10 cellular contexts compared by ENCODE assay signal in genomic region chr19:6271251-6271650, GRCh38. TPM values are rescaled to one million over a fixed set of nuclear protein-coding genes. Genes with fewer than 3 reads are reported as not detected.
DNase-seq lines count a peak whose midpoint lies in the region; FAIRE-seq and TF ChIP-seq lines count a peak whose summit lies in the region.
"Had no signal": no experiment of that assay in that cellular context is flagged by ENCODE, and none has a peak within 500 bp of the region (broad histone marks: within the 10 kb centered on the region; RNA-seq: fewer than 3 reads in every experiment).

No MANE protein-coding gene starts in this region.

- H2BK120ac ChIP-seq in H1 (replicated peaks; ENCODE audit: low read depth, low read length), result no peak overlapping the region

- no peaks in the 10 kb centered on the region for H3F3A ChIP-seq in Loucy (ENCODE audit: low read depth)

- WGBS in H1 (ENCODE audit: extremely low coverage in 1 of 2, insufficient coverage in 1 of 2, insufficient read length in 1 of 2, insufficient replicate concordance in 2 of 2, low coverage in 1 of 2, low lambda C conversion rate in 2 of 2, missing lambda C conversion rate in 1 of 2), 2 experiments, result 84% methylated on average over 9 of the region's 9 CpGs; no CpG with 5 or more reads in 1 of the 2 experiments

- H2BK15ac ChIP-seq in H1 (ENCODE audit: low read length), result no peak overlapping the region

- H3K79me2 ChIP-seq in Loucy (ENCODE audit: insufficient read depth, low read length) (peaks cover 94% of the 10 kb centered on the region), H1 (ENCODE audit: control insufficient read depth in 1 of 2, insufficient read depth in 2 of 2, low read length in 2 of 2) (peaks cover 4 to 89% of the 10 kb centered on the region in 2 experiments; a peak in 3 of 4 replicates)

- no peak overlapping the region for H3K18ac ChIP-seq in H1 (ENCODE audit: extremely low read depth, low read length)

- H3K23ac ChIP-seq in H1 (ENCODE audit: insufficient read length), result no peak overlapping the region

- H3K9me3 ChIP-seq in Loucy (ENCODE audit: insufficient read depth, low read depth, low read length) (no peaks in the 10 kb centered on the region), H1 (ENCODE audit: insufficient read depth in 2 of 2, low read depth in 1 of 2, low read length in 1 of 2) (no peaks in the 10 kb centered on the region), mucosa of stomach (ENCODE audit: control insufficient read depth, low read length) (no peaks in the 10 kb centered on the region)
- H3K9me3 ChIP-seq: Caco-2 had no signal

- peak; percentile 21 to 49; a peak in 3 of 4 replicates for TF ChIP-seq RAD21 in H1 (IDR thresholded peaks at IDR 0.05 in 1 of 2, conservative IDR thresholded peaks at IDR 0.05 in 1 of 2; ENCODE audit: low read depth in 2 of 2, low read length in 2 of 2)

- no peak overlapping the region for H3K9ac ChIP-seq in Loucy (ENCODE audit: low read depth, low read length, poor library complexity, severe bottlenecking)
- no peak overlapping the region; a peak in 1 of 7 replicates for H3K9ac ChIP-seq in H1 (replicated peaks in 1 of 4; ENCODE audit: extremely low read depth in 1 of 4, low read depth in 3 of 4, low read length in 3 of 4)
- H3K9ac ChIP-seq in mucosa of stomach (ENCODE audit: low read length), result peak overlapping the region; percentile 33

- H2BK20ac ChIP-seq in H1 (ENCODE audit: low read length), result no peak overlapping the region

- no peak for TF ChIP-seq POLR2A in H1 (IDR thresholded peaks at IDR 0.05; ENCODE audit: control extremely low read depth in 1 of 2, low read depth in 2 of 2, low read length in 2 of 2)

- H3K79me1 ChIP-seq in H1 (ENCODE audit: low read depth, low read length), result peaks cover 27% of the 10 kb centered on the region

- H3K4me3 ChIP-seq in AG04449 (ENCODE audit: low read depth, low read length), result no peak overlapping the region
- no peak overlapping the region for H3K4me3 ChIP-seq in Loucy (ENCODE audit: low read length, poor library complexity, severe bottlenecking)
- H3K4me3 ChIP-seq in H1 (ENCODE audit: extremely low read depth in 1 of 4, insufficient read depth in 2 of 4, low read depth in 3 of 4, low read length in 4 of 4), result no peak overlapping the region
- H3K4me3 ChIP-seq in mucosa of stomach (ENCODE audit: low read length), result no peak overlapping the region

- H2BK12ac ChIP-seq in H1 (ENCODE audit: low read depth, low read length), result no peak overlapping the region

- H2AK5ac ChIP-seq in H1 (ENCODE audit: low read depth, low read length), result no peak overlapping the region; the same call in 1 of the 2 replicates

- H3K36me3 ChIP-seq in Loucy (ENCODE audit: insufficient read depth, low read length), result peaks cover 39% of the 10 kb centered on the region; the same call in 1 of the 2 replicates
- peaks cover 0 to 26% (median 10%) of the 10 kb centered on the region in 4 experiments; a peak in 3 of 8 replicates for H3K36me3 ChIP-seq in H1 (ENCODE audit: control insufficient read depth in 2 of 4, insufficient read depth in 4 of 4, low read length in 3 of 4)
- H3K36me3 ChIP-seq in mucosa of stomach (ENCODE audit: control insufficient read depth, insufficient read depth, low read length), result no peaks in the 10 kb centered on the region

- H2BK5ac ChIP-seq in H1 (ENCODE audit: low read depth, low read length), result no peak overlapping the region

- TF ChIP-seq EP300 in H1 (IDR thresholded peaks at IDR 0.05; ENCODE audit: borderline replicate concordance in 1 of 2, low read depth in 2 of 2, low read length in 2 of 2), result no peak

- no peak overlapping the region for H3K4ac ChIP-seq in H1 (replicated peaks; ENCODE audit: insufficient read length, low read depth, low read length)

- no peaks in the 10 kb centered on the region for H3K23me2 ChIP-seq in H1 (ENCODE audit: low read depth, low read length)

- POLR2A ChIA-PET in AG04449 (lab: Yijun Ruan, JAX), result no interaction called here
- POLR2A ChIA-PET in H1 (lab: Charles Lee; ENCODE audit: partially characterized antibody), result interaction anchor here (0.9 to 1.8 kb wide), 8 partner anchors 10 to 192 kb away, joined by 3 to 8 read pairs (median 3); no protein-coding TSS in a partner anchor

- TF ChIP-seq CTCF in AG04449 (IDR thresholded peaks at IDR 0.05; ENCODE audit: insufficient read depth, low read length, missing control alignments), result peak; percentile 1
- TF ChIP-seq CTCF in Loucy (conservative IDR thresholded peaks at IDR 0.05; ENCODE audit: low read length), result peak; percentile 28; the same call in 1 of the 2 replicates
- TF ChIP-seq CTCF in H1 (IDR thresholded peaks at IDR 0.05; ENCODE audit: control extremely low read depth in 1 of 3, insufficient read depth in 1 of 3, low read depth in 1 of 3, low read length in 3 of 3), result peak; percentile 36 to 53 (median 52)

- CTCF ChIA-PET in AG04449 (lab: Yijun Ruan, JAX), result interaction anchor here (0.8 to 3.3 kb wide), 6 partner anchors 9 to 53 kb away, joined by 3 to 24 read pairs (median 4); no protein-coding TSS in a partner anchor
- CTCF ChIA-PET in H1 (lab: Charles Lee; ENCODE audit: partially characterized antibody), result interaction anchor here (0.6 to 3.8 kb wide), 21 partner anchors 10 to 224 kb away, joined by 3 to 41 read pairs (median 4); no protein-coding TSS in a partner anchor

- H3K4me2 ChIP-seq in Loucy (ENCODE audit: low read depth, low read length, poor library complexity, severe bottlenecking), result no peak overlapping the region
- peak overlapping the region in 1 of 2 experiments; percentile 11; a peak in 2 of 4 replicates for H3K4me2 ChIP-seq in H1 (ENCODE audit: insufficient read depth in 1 of 2, low read depth in 2 of 2, low read length in 2 of 2)

- H3K9me2 ChIP-seq in Loucy (replicated peaks; ENCODE audit: low read depth, low read length), result no peaks in the 10 kb centered on the region

- H2AFZ ChIP-seq in Loucy (ENCODE audit: low read length) (no peak overlapping the region), H1 (ENCODE audit: low read length) (no peak overlapping the region)

- FAIRE-seq in H1 (lab: Jason Lieb, UNC), result no peak

- no peak overlapping the region for H3K14ac ChIP-seq in H1 (ENCODE audit: insufficient read length)

- H4K8ac ChIP-seq in H1 (ENCODE audit: extremely low read depth, insufficient read depth, low read length), result no peak overlapping the region

- no peak overlapping the region for H4K5ac ChIP-seq in H1 (ENCODE audit: insufficient read length, low read depth, low read length)

- no peak overlapping the region for H3K56ac ChIP-seq in H1 (replicated peaks; ENCODE audit: insufficient read length, low read depth, low read length)

- DNase-seq in AG04449 (ENCODE audit: low read depth, low spot score) (no peak), H1 (ENCODE audit: low read depth in 1 of 2, low spot score in 2 of 2) (no peak), NCI-H146 treated with DMSO at 0.1 percent for 48 hours (lab: John Stamatoyannopoulos, UW; ENCODE audit: unreplicated experiment) (no peak), retina (no peak), mucosa of gallbladder (ENCODE audit: low spot score) (no peak), NAMALWA (ENCODE audit: low spot score) (no peak)
- DNase-seq: Caco-2, naive B cell had no signal

- peaks cover 14% of the 10 kb centered on the region for H3K4me1 ChIP-seq in Loucy (ENCODE audit: insufficient read depth, low read length, poor library complexity, severe bottlenecking)
- peaks cover 6 to 31% (median 19%) of the 10 kb centered on the region in 4 experiments for H3K4me1 ChIP-seq in H1 (replicated peaks in 1 of 4; ENCODE audit: control insufficient read depth in 3 of 4, insufficient read depth in 4 of 4, low read length in 3 of 4)
- peaks cover 79% of the 10 kb centered on the region for H3K4me1 ChIP-seq in mucosa of stomach (ENCODE audit: control insufficient read depth, insufficient read depth, low read length)
- H3K4me1 ChIP-seq: Caco-2 had no signal

- H3K27ac ChIP-seq in H1 (ENCODE audit: low read depth, low read length), result peak overlapping the region; percentile 49; the same call in 1 of the 2 replicates

- no peaks in the 10 kb centered on the region for H3K27me3 ChIP-seq in Loucy (ENCODE audit: insufficient read depth, low read length, poor library complexity, severe bottlenecking)
- no peaks in the 10 kb centered on the region; a peak in 1 of 7 replicates for H3K27me3 ChIP-seq in H1 (replicated peaks in 1 of 4; ENCODE audit: control insufficient read depth in 3 of 4, extremely low read depth in 1 of 4, insufficient read depth in 3 of 4, low read length in 3 of 4)
- H3K27me3 ChIP-seq in mucosa of stomach (ENCODE audit: control insufficient read depth, insufficient read depth, low read length), result no peaks in the 10 kb centered on the region

- H4K20me1 ChIP-seq in Loucy (ENCODE audit: insufficient read depth, low read length, poor library complexity, severe bottlenecking) (peaks cover 45% of the 10 kb centered on the region), H1 (replicated peaks in 1 of 2; ENCODE audit: control insufficient read depth in 1 of 2, insufficient read depth in 2 of 2, low read length in 2 of 2) (peaks cover 41 to 55% of the 10 kb centered on the region in 2 experiments)

- no peak overlapping the region for H4K91ac ChIP-seq in H1 (replicated peaks; ENCODE audit: insufficient read length, low read length)

TF ChIP-seq in H1, 55 proteins besides CTCF, POLR2A, EP300 and RAD21:
- no peak for TF ChIP-seq BRCA1 (IDR thresholded peaks at IDR 0.05; ENCODE audit: low read depth, low read length)
- no peak for TF ChIP-seq EGR1 (IDR thresholded peaks at IDR 0.05; ENCODE audit: borderline replicate concordance, low read depth, low read length)
- TF ChIP-seq SUZ12 (IDR thresholded peaks at IDR 0.05; ENCODE audit: low read length), result no peak

RNA-seq across cellular contexts. Expression of gene MLLT1, which starts 8.5 kb away (rescaled TPM):
- 42.4 and 45.1 TPM in 2 replicates for total RNA-seq in H1 (2021; fragmentation: NEBNext Ultra II Directional; extraction: Animal tissue kit (Norgen Biotek cat#: 25700))
- 18.8 and 27.7 TPM in 2 replicates for polyA plus RNA-seq in H1 (2011; rRNA removed)
- polyA plus RNA-seq in H1 (2011; cell fraction: cytosol; rRNA removed), result 19.7 TPM
- 74.8 TPM for polyA plus RNA-seq in H1 (2011; cell fraction: nucleus; rRNA removed)
- polyA plus RNA-seq in H1 (2012, experiment 1 of 2), result 24.7 to 35.8 TPM (median 32.5 TPM) in 4 replicates
- 17.2 TPM for polyA plus RNA-seq in H1 (2012, experiment 2 of 2)
- polyA plus RNA-seq in H1 (2013, experiment 1 of 2), result 22.0 TPM
- polyA plus RNA-seq in H1 (2013, experiment 2 of 2), result 21.5 TPM
- 7.1 and 12.4 TPM in 2 replicates for polyA minus RNA-seq in H1 (2011; rRNA and poly(A)+ RNA removed)
- 42.9 TPM for polyA minus RNA-seq in H1 (2011; cell fraction: cytosol; rRNA and poly(A)+ RNA removed)
- polyA minus RNA-seq in H1 (2011; cell fraction: nucleus; rRNA and poly(A)+ RNA removed), result 13.2 TPM
- total RNA-seq in mucosa of gallbladder, result 67.5 TPM

Comparison
In these comparisons a context has a peak if more than half of its experiments do, and no peak if none do; other contexts are left out.
1. CTCF ChIP-seq: peak in every context shown above with its lines; median percentile 52 in H1; 28 in Loucy; 1 in AG04449.